ENCODE assay signal across 27 cellular contexts in genomic region chr18:80187956-80188642, GRCh38. TPM values are rescaled to one million over a fixed set of nuclear protein-coding genes. Genes with fewer than 3 reads are reported as not detected.
"Had no signal": no experiment of that assay in that cellular context is flagged by ENCODE, and none has a peak within 500 bp of the region (broad histone marks: within the 10 kb centered on the region; RNA-seq: fewer than 3 reads in every experiment).

No MANE protein-coding gene starts in this region.

- ATAC-seq: activated CD4-positive, alpha-beta T cell treated with anti-CD3 and anti-CD28 coated beads for 36 hours; activated CD8-positive, alpha-beta T cell treated with anti-CD3 and anti-CD28 coated beads, Interleukin-2, amount 10 ng/mL, durations not matched to agents 7 days and 5 days; activated naive CD8-positive, alpha-beta T cell treated with anti-CD3 and anti-CD28 coated beads, Interleukin-2, amount 50 U/mL, for 24 hours; effector memory CD8-positive, alpha-beta T cell; T-helper 17 cell had no signal

- H3K9me3 ChIP-seq: adrenal gland, esophagus squamous epithelium had no signal

- H3K27ac ChIP-seq: adrenal gland, brain microvascular endothelial cell had no signal

- H3K4me3 ChIP-seq: adrenal gland, esophagus squamous epithelium had no signal

- DNase-seq: activated CD4-positive, alpha-beta memory T cell treated with anti-CD3 and anti-CD28 coated beads for 36 hours; activated CD4-positive, alpha-beta T cell treated with anti-CD3 and anti-CD28 coated beads for 36 hours; activated CD4-positive, alpha-beta T cell treated with anti-CD3 and anti-CD28 coated beads, Interleukin-2, amount 10 ng/mL, durations not matched to agents 24 days and 14 days; activated CD4-positive, CD25-positive, alpha-beta regulatory T cell; activated CD4-positive, CD25-positive, alpha-beta regulatory T cell treated with anti-CD3 and anti-CD28 coated beads, Interleukin-2, amount 50 U/mL, for 72 hours; activated CD8-positive, alpha-beta T cell treated with anti-CD3 and anti-CD28 coated beads, Interleukin-2, amount 10 ng/mL, durations not matched to agents 7 days and 5 days; activated effector memory CD4-positive, alpha-beta T cell treated with anti-CD3 and anti-CD28 coated beads, Interleukin-2, amount 50 U/mL, for 16 hours; activated naive CD4-positive, alpha-beta T cell treated with anti-CD3 and anti-CD28 coated beads for 36 hours; activated naive CD8-positive, alpha-beta T cell treated with anti-CD3 and anti-CD28 coated beads for 36 hours; activated naive CD8-positive, alpha-beta T cell treated with anti-CD3 and anti-CD28 coated beads, Interleukin-2, amount 50 U/mL, for 24 hours; activated T-cell treated with anti-CD3 and anti-CD28 coated beads, Interleukin-2, amount 50 U/mL, for 48 hours; adrenal gland; amygdala; brain microvascular endothelial cell; caudate nucleus; cortex of kidney; dermis blood vessel endothelial cell; effector CD4-positive, alpha-beta T cell; effector memory CD8-positive, alpha-beta T cell; erythroblast; esophagus squamous epithelium; foreskin melanocyte; head of caudate nucleus; T-helper 1 cell; T-helper 17 cell; T1000 had no signal

- H3K36me3 ChIP-seq: adrenal gland, brain microvascular endothelial cell had no signal

- H3K27me3 ChIP-seq: adrenal gland, brain microvascular endothelial cell, esophagus squamous epithelium had no signal

- FAIRE-seq: colon had no signal

- H3K4me1 ChIP-seq: adrenal gland had no signal

RNA-seq across cellular contexts. Expression of gene PARD6G, which starts 59.2 kb away (rescaled TPM):
- total RNA-seq: activated CD4-positive, alpha-beta T cell treated with anti-CD3 and anti-CD28 coated beads for 36 hours had no signal
